ENCODE assay signal across 22 cellular contexts in genomic region chr3:124657138-124657537, GRCh38.
DNase-seq lines count a peak whose midpoint lies in the region; ATAC-seq, FAIRE-seq and TF ChIP-seq lines count a peak whose summit lies in the region.
"Had no signal": no experiment of that assay in that cellular context is flagged by ENCODE, and none has a peak within 500 bp of the region (broad histone marks: within the 10 kb centered on the region; RNA-seq: fewer than 3 reads in every experiment).

No MANE protein-coding gene starts in this region.

- DNase-seq in stimulated activated naive CD8-positive, alpha-beta T cell treated with anti-CD3 and anti-CD28 coated beads, Interleukin-15, Interleukin-2, amounts not matched to agents 100 U/mL and 50 U/mL, for 24 hours, result no peak
- DNase-seq in GM19239 (ENCODE audit: insufficient read length, low spot score) (no peak), GM12878 (ENCODE audit: low read depth, low spot score) (no peak), OCI-LY7 (ENCODE audit: low spot score) (no peak), esophagus squamous epithelium (lab: John Stamatoyannopoulos, UW) (no peak)
- DNase-seq in stimulated activated naive B cell treated with anti-CD40 and anti-IgM and Interleukin-4, amounts not matched to agents 10 μg/mL and 1 μg/mL and 100 μg/mL, for 72 hours, result no peak
- DNase-seq: CD4-positive, CD25-positive, alpha-beta regulatory T cell; CD8-positive, alpha-beta memory T cell; COR-L47; DMS 273 treated with DMSO at 0.1 percent for 48 hours; DMS53; DND-41; EL; GOT3; H7; HFFc6 had no signal

- H3K9ac ChIP-seq in GM12878 (ENCODE audit: control insufficient read depth, insufficient read depth, low read length), result no peak overlapping the region
- H3K9ac ChIP-seq: BLaER1 treated with 17β-estradiol and CSF1 and Interleukin-3, amounts not matched to agents 10 nM and 100 nM had no signal

- H3K9me3 ChIP-seq in GM12878 (replicated peaks; ENCODE audit: control insufficient read depth, insufficient read depth, low read length), result no peaks in the 10 kb centered on the region
- H3K9me3 ChIP-seq in OCI-LY7 (ENCODE audit: low read length), result no peaks in the 10 kb centered on the region
- no peaks in the 10 kb centered on the region for H3K9me3 ChIP-seq in esophagus squamous epithelium
- H3K9me3 ChIP-seq: BLaER1 treated with 17β-estradiol and CSF1 and Interleukin-3, amounts not matched to agents 10 nM and 100 nM had no signal

- FAIRE-seq in GM19239 (lab: Jason Lieb, UNC) (peak; percentile 23), GM12878 (lab: Jason Lieb, UNC) (no peak)

- no peak overlapping the region for H3K27ac ChIP-seq in GM12878 (ENCODE audit: control insufficient read depth, insufficient read depth)
- H3K27ac ChIP-seq in OCI-LY7 (ENCODE audit: low read depth, low read length, poor library complexity, severe bottlenecking), result no peak overlapping the region
- no peak overlapping the region for H3K27ac ChIP-seq in esophagus squamous epithelium
- H3K27ac ChIP-seq: BLaER1 treated with 17β-estradiol and CSF1 and Interleukin-3, amounts not matched to agents 10 nM and 100 nM; HL-60 had no signal

- H3K27me3 ChIP-seq in GM12878 (replicated peaks in 1 of 2; ENCODE audit: control insufficient read depth in 2 of 2, insufficient read depth in 2 of 2, low read length in 1 of 2) (no peaks in the 10 kb centered on the region), esophagus squamous epithelium (no peaks in the 10 kb centered on the region)
- H3K27me3 ChIP-seq: BLaER1 treated with 17β-estradiol and CSF1 and Interleukin-3, amounts not matched to agents 10 nM and 100 nM had no signal

- peaks cover 17% of the 10 kb centered on the region for H3K27me3 Mint-ChIP-seq in stimulated activated naive CD8-positive, alpha-beta T cell treated with anti-CD3 and anti-CD28 coated beads, Interleukin-15, Interleukin-2, amounts not matched to agents 100 ng/mL and 50 ng/mL, for 24 hours
- peaks cover 0 to 17% of the 10 kb centered on the region in 2 donors for H3K27me3 Mint-ChIP-seq in stimulated activated naive B cell treated with anti-CD40 and anti-IgM and Interleukin-4, amounts not matched to agents 10 μg/mL and 1 μg/mL and 100 μg/mL, for 72 hours

- CTCF ChIA-PET in GM12878 (lab: Yijun Ruan, JAX), result interaction anchor here (0.9 kb wide), 1 partner anchor 32 kb away, joined by 3 read pairs; no protein-coding TSS in a partner anchor
- CTCF ChIA-PET in OCI-LY7 (lab: Charles Lee; ENCODE audit: unreplicated experiment), result no interaction called here

- H3K36me3 Mint-ChIP-seq in stimulated activated naive CD8-positive, alpha-beta T cell treated with anti-CD3 and anti-CD28 coated beads, Interleukin-15, Interleukin-2, amounts not matched to agents 100 ng/mL and 50 ng/mL, for 24 hours (ENCODE audit: low read depth), result peaks cover 3% of the 10 kb centered on the region
- peaks cover 5% of the 10 kb centered on the region in 2 donors for H3K36me3 Mint-ChIP-seq in stimulated activated naive B cell treated with anti-CD40 and anti-IgM and Interleukin-4, amounts not matched to agents 10 μg/mL and 1 μg/mL and 100 μg/mL, for 72 hours

- H3K36me3 ChIP-seq in GM12878 (ENCODE audit: control insufficient read depth in 2 of 2, insufficient read depth in 2 of 2, low read length in 1 of 2) (no peaks in the 10 kb centered on the region), OCI-LY7 (ENCODE audit: insufficient read depth, low read length) (no peaks in the 10 kb centered on the region), esophagus squamous epithelium (peaks cover 0 to 93% (median 0%) of the 10 kb centered on the region in 3 donors)

- no peaks in the 10 kb centered on the region for H3K9me3 Mint-ChIP-seq in stimulated activated naive CD8-positive, alpha-beta T cell treated with anti-CD3 and anti-CD28 coated beads, Interleukin-15, Interleukin-2, amounts not matched to agents 100 ng/mL and 50 ng/mL, for 24 hours
- peaks cover 3 to 5% of the 10 kb centered on the region in 2 donors for H3K9me3 Mint-ChIP-seq in stimulated activated naive B cell treated with anti-CD40 and anti-IgM and Interleukin-4, amounts not matched to agents 10 μg/mL and 1 μg/mL and 100 μg/mL, for 72 hours
- H3K9me3 Mint-ChIP-seq: CD4-positive, CD25-positive, alpha-beta regulatory T cell; CD8-positive, alpha-beta memory T cell; HFFc6 had no signal

- intact Hi-C loops in GM12878 (cut with micrococcal nuclease; ENCODE audit: unreplicated experiment) (no loop called here), OCI-LY7 (cut with micrococcal nuclease; ENCODE audit: unreplicated experiment) (no loop called here), esophagus squamous epithelium (cut with DNase I) (no loop called here)

- in situ Hi-C loops in GM12878 (cut with MboI), result no loop called here

- RAD21 ChIA-PET in GM12878 (lab: Charles Lee; ENCODE audit: unreplicated experiment), result interaction anchor here (1.6 kb wide), 1 partner anchor 14 kb away, joined by 4 read pairs; no protein-coding TSS in a partner anchor

- no peak overlapping the region for H3K4me3 Mint-ChIP-seq in stimulated activated naive CD8-positive, alpha-beta T cell treated with anti-CD3 and anti-CD28 coated beads, Interleukin-15, Interleukin-2, amounts not matched to agents 100 ng/mL and 50 ng/mL, for 24 hours
- no peak overlapping the region for H3K4me3 Mint-ChIP-seq in stimulated activated naive B cell treated with anti-CD40 and anti-IgM and Interleukin-4, amounts not matched to agents 10 μg/mL and 1 μg/mL and 100 μg/mL, for 72 hours
- H3K4me3 Mint-ChIP-seq: B cell; CD4-positive, CD25-positive, alpha-beta regulatory T cell; CD8-positive, alpha-beta memory T cell; HFFc6 had no signal

- H3K4me1 ChIP-seq in GM12878 (ENCODE audit: control insufficient read depth, insufficient read depth, low read length) (peaks cover 13% of the 10 kb centered on the region), OCI-LY7 (ENCODE audit: insufficient read depth, low read length, poor library complexity, severe bottlenecking) (no peaks in the 10 kb centered on the region), esophagus squamous epithelium (no peaks in the 10 kb centered on the region)

- H3K4me1 Mint-ChIP-seq in stimulated activated naive CD8-positive, alpha-beta T cell treated with anti-CD3 and anti-CD28 coated beads, Interleukin-15, Interleukin-2, amounts not matched to agents 100 ng/mL and 50 ng/mL, for 24 hours (ENCODE audit: low read depth), result peaks cover 38% of the 10 kb centered on the region
- peaks cover 18 to 66% of the 10 kb centered on the region in 2 donors for H3K4me1 Mint-ChIP-seq in stimulated activated naive B cell treated with anti-CD40 and anti-IgM and Interleukin-4, amounts not matched to agents 10 μg/mL and 1 μg/mL and 100 μg/mL, for 72 hours
- H3K4me1 Mint-ChIP-seq: B cell had no signal

- TF ChIP-seq CTCF in GM12878 (IDR thresholded peaks at IDR 0.05 in 2 of 3, conservative IDR thresholded peaks at IDR 0.05 in 1 of 3; ENCODE audit: control insufficient read depth in 2 of 3, extremely low read depth in 1 of 3, insufficient read depth in 1 of 3, low read depth in 3 of 3, low read length in 3 of 3), result no peak
- no peak for TF ChIP-seq CTCF in OCI-LY7 (conservative IDR thresholded peaks at IDR 0.05; ENCODE audit: low read length)
- TF ChIP-seq CTCF in esophagus squamous epithelium (IDR thresholded peaks at IDR 0.05), result no peak

- TF ChIP-seq POLR2A in GM12878 (IDR thresholded peaks at IDR 0.05; ENCODE audit: low read depth, low read length) (no peak), esophagus squamous epithelium (IDR thresholded peaks at IDR 0.05) (no peak)

- H3K4me2 ChIP-seq in GM12878 (ENCODE audit: control insufficient read depth, insufficient read depth) (0 out of 2 replicates have a peak overlapping the region, but pooled peaks have one; percentile 12), OCI-LY7 (ENCODE audit: low read length) (no peak overlapping the region)
- H3K4me2 ChIP-seq: BLaER1 treated with 17β-estradiol and CSF1 and Interleukin-3, amounts not matched to agents 10 nM and 100 nM had no signal

- ATAC-seq in stimulated activated naive CD8-positive, alpha-beta T cell treated with anti-CD3 and anti-CD28 coated beads, Interleukin-15, Interleukin-2, amounts not matched to agents 100 U/mL and 50 U/mL, for 24 hours, result no peak
- peak; percentile 62 for ATAC-seq in GM12878
- peak; percentile 74 to 79 for ATAC-seq in stimulated activated naive B cell treated with anti-CD40 and anti-IgM and Interleukin-4, amounts not matched to agents 10 μg/mL and 1 μg/mL and 100 μg/mL, for 72 hours (replicated peaks)
- no peak for ATAC-seq in GM19452 (IDR thresholded peaks at IDR 0.05; ENCODE audit: unreplicated experiment)
- ATAC-seq: HCT116 had no signal

- H3K4me3 ChIP-seq in GM12878 (no peak overlapping the region), OCI-LY7 (ENCODE audit: low read depth, low read length, poor library complexity, severe bottlenecking) (no peak overlapping the region), esophagus squamous epithelium (no peak overlapping the region)
- H3K4me3 ChIP-seq: BLaER1 treated with 17β-estradiol and CSF1 and Interleukin-3, amounts not matched to agents 10 nM and 100 nM had no signal

- H3K27ac Mint-ChIP-seq in stimulated activated naive CD8-positive, alpha-beta T cell treated with anti-CD3 and anti-CD28 coated beads, Interleukin-15, Interleukin-2, amounts not matched to agents 100 ng/mL and 50 ng/mL, for 24 hours, result peak overlapping the region; percentile 1
- H3K27ac Mint-ChIP-seq in stimulated activated naive B cell treated with anti-CD40 and anti-IgM and Interleukin-4, amounts not matched to agents 10 μg/mL and 1 μg/mL and 100 μg/mL, for 72 hours, result no peak overlapping the region
- H3K27ac Mint-ChIP-seq: B cell; CD4-positive, CD25-positive, alpha-beta regulatory T cell; HFFc6 had no signal

- SMC1A ChIA-PET in GM12878 (lab: Charles Lee; ENCODE audit: uncharacterized antibody, unreplicated experiment), result no interaction called here

- WGBS in GM12878 (ENCODE audit: insufficient coverage, insufficient replicate concordance, low lambda C conversion rate, missing lambda C conversion rate), result 23% methylated on average over 4 of the region's 4 CpGs
- WGBS in esophagus squamous epithelium, 2 donors, result 80 to 91% methylated on average over 4 of the region's 4 CpGs

- TF ChIP-seq EP300 in GM12878 (IDR thresholded peaks at IDR 0.05; ENCODE audit: borderline replicate concordance in 1 of 2, control insufficient read depth in 1 of 2, low read depth in 2 of 2, low read length in 2 of 2), result no peak

- H3K79me2 ChIP-seq in GM12878 (ENCODE audit: control insufficient read depth, insufficient read depth, low read length) (no peaks in the 10 kb centered on the region), OCI-LY7 (ENCODE audit: insufficient read depth, low read depth, low read length) (no peaks in the 10 kb centered on the region)

- H4K20me1 ChIP-seq in GM12878 (ENCODE audit: control insufficient read depth, insufficient read depth) (no peaks in the 10 kb centered on the region), OCI-LY7 (ENCODE audit: insufficient read depth, low read length) (no peaks in the 10 kb centered on the region)
- H4K20me1 ChIP-seq: BLaER1 treated with 17β-estradiol and CSF1 and Interleukin-3, amounts not matched to agents 10 nM and 100 nM had no signal

- H2AFZ ChIP-seq in GM12878 (ENCODE audit: control insufficient read depth, low read depth, low read length), result no peak overlapping the region
- H2AFZ ChIP-seq in OCI-LY7 (ENCODE audit: low read length), result no peak overlapping the region

- BruUV-seq in GM12878 (replicated peaks; lab: Mats Ljungman, UMichigan) (no TSS peak), OCI-LY7 (replicated peaks; lab: Mats Ljungman, UMichigan) (no TSS peak)

- POLR2A ChIA-PET in GM12878 (lab: Charles Lee) (no interaction called here), OCI-LY7 (lab: Charles Lee) (interaction anchor here (0.5 to 0.6 kb wide), 2 partner anchors 16 to 939 kb away, joined by 3 read pairs; no protein-coding TSS in a partner anchor)

- TF ChIP-seq RAD21 in GM12878 (IDR thresholded peaks at IDR 0.05; ENCODE audit: insufficient read depth, low read depth, low read length), result no peak

- no peaks in the 10 kb centered on the region for H3K9me2 ChIP-seq in OCI-LY7 (ENCODE audit: insufficient read depth, low read length)

Comparison
In these comparisons a context has a peak if more than half of its experiments do, and no peak if none do; other contexts are left out.
1. ATAC-seq: peak in GM12878 (single experiment) and stimulated activated naive B cell treated with anti-CD40 and anti-IgM and Interleukin-4, amounts not matched to agents 10 μg/mL and 1 μg/mL and 100 μg/mL, for 72 hours (2 of 2); none in stimulated activated naive CD8-positive, alpha-beta T cell treated with anti-CD3 and anti-CD28 coated beads, Interleukin-15, Interleukin-2, amounts not matched to agents 100 U/mL and 50 U/mL, for 24 hours (single experiment) and GM19452 (single experiment).